1 cellular context compared by ENCODE assay signal in the genomic region with DNA sequence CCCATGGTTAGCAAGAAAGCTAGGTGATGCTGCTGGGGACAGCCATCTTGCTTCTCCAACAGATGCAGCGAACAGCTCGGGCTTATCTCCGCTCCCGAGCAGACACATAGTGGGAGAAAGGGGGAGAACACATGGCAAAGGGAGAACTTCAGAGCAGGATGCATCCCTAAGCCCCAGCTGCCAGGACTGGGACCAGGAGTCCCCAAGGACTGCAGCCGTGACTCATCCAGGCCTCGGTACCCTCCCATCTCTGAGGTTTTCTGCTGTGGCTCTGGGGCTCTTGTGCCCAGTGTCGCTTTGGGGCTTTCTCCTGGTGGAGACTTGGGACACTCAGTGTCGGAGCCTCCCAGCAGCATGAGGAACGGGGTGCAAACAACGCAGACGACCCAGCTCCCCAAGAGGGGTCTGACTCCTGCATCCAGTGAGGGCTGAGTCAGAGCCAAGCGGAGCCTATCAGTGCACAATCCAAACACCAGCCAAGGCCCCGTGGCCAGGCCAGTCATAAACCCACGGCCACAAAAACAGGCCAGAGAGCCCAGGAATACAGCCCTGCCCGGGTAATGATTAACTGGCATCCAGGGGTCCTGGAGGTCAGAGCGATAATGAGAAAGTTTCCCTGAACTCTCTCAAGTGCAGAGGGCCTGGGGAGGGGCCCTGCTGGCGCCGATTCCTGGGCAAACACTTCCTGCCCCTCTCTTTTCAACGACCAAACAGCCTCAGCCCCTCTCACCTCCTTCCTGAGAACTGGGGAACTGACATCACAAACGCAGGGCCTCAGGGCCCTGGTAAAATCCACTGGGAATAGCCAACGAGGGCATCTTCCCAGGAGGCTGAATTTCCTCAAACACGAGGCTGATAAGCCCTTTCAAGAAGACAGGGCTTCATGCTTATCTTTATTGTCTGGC.
A peak's percentile ranks its signal among the peaks of the same experiment; 100 is the strongest.
TF ChIP-seq lines count a peak whose summit lies in the region.

No MANE protein-coding gene starts in this region.

TF ChIP-seq in HepG2, 621 proteins besides CTCF, POLR2A, EP300 and RAD21 (continued from another document and continues in another):
- TF ChIP-seq, protein P1, sequence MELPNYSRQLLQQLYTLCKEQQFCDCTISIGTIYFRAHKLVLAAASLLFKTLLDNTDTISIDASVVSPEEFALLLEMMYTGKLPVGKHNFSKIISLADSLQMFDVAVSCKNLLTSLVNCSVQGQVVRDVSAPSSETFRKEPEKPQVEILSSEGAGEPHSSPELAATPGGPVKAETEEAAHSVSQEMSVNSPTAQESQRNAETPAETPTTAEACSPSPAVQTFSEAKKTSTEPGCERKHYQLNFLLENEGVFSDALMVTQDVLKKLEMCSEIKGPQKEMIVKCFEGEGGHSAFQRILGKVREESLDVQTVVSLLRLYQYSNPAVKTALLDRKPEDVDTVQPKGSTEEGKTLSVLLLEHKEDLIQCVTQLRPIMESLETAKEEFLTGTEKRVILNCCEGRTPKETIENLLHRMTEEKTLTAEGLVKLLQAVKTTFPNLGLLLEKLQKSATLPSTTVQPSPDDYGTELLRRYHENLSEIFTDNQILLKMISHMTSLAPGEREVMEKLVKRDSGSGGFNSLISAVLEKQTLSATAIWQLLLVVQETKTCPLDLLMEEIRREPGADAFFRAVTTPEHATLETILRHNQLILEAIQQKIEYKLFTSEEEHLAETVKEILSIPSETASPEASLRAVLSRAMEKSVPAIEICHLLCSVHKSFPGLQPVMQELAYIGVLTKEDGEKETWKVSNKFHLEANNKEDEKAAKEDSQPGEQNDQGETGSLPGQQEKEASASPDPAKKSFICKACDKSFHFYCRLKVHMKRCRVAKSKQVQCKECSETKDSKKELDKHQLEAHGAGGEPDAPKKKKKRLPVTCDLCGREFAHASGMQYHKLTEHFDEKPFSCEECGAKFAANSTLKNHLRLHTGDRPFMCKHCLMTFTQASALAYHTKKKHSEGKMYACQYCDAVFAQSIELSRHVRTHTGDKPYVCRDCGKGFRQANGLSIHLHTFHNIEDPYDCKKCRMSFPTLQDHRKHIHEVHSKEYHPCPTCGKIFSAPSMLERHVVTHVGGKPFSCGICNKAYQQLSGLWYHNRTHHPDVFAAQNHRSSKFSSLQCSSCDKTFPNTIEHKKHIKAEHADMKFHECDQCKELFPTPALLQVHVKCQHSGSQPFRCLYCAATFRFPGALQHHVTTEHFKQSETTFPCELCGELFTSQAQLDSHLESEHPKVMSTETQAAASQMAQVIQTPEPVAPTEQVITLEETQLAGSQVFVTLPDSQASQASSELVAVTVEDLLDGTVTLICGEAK (IDR thresholded peaks at IDR 0.05): no peak
- TF ChIP-seq, protein P1 (CRISPR knock-in tag; IDR thresholded peaks at IDR 0.05): no peak; the same call in 1 of the 2 replicates
- TF ChIP-seq ZNF263 (CRISPR knock-in tag; IDR thresholded peaks at IDR 0.05): 0 out of 2 replicates have a peak, but pooled peaks have one; percentile 14
- TF ChIP-seq ZNF383 (CRISPR knock-in tag; IDR thresholded peaks at IDR 0.05; ENCODE audit: borderline replicate concordance): no peak
- no peak; the same call in 1 of the 2 replicates for TF ChIP-seq FOXA3 (CRISPR knock-in tag; IDR thresholded peaks at IDR 0.05)
- TF ChIP-seq, protein P2, sequence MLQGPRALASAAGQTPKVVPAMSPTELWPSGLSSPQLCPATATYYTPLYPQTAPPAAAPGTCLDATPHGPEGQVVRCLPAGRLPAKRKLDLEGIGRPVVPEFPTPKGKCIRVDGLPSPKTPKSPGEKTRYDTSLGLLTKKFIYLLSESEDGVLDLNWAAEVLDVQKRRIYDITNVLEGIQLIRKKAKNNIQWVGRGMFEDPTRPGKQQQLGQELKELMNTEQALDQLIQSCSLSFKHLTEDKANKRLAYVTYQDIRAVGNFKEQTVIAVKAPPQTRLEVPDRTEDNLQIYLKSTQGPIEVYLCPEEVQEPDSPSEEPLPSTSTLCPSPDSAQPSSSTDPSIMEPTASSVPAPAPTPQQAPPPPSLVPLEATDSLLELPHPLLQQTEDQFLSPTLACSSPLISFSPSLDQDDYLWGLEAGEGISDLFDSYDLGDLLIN (CRISPR knock-in tag; IDR thresholded peaks at IDR 0.05; ENCODE audit: borderline replicate concordance): no peak
- no peak for TF ChIP-seq GATAD1 (CRISPR knock-in tag; IDR thresholded peaks at IDR 0.05)
- TF ChIP-seq, protein P3, sequence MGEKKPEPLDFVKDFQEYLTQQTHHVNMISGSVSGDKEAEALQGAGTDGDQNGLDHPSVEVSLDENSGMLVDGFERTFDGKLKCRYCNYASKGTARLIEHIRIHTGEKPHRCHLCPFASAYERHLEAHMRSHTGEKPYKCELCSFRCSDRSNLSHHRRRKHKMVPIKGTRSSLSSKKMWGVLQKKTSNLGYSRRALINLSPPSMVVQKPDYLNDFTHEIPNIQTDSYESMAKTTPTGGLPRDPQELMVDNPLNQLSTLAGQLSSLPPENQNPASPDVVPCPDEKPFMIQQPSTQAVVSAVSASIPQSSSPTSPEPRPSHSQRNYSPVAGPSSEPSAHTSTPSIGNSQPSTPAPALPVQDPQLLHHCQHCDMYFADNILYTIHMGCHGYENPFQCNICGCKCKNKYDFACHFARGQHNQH (CRISPR knock-in tag; IDR thresholded peaks at IDR 0.05): peak; percentile 37; the same call in 1 of the 2 replicates
- no peak for TF ChIP-seq ZNF709 (CRISPR knock-in tag; IDR thresholded peaks at IDR 0.05)
- no peak for TF ChIP-seq RBAK (CRISPR knock-in tag; IDR thresholded peaks at IDR 0.05)
- no peak for TF ChIP-seq ZFP41 (CRISPR knock-in tag; IDR thresholded peaks at IDR 0.05; ENCODE audit: borderline replicate concordance)
- TF ChIP-seq NKX3-1 (CRISPR knock-in tag; IDR thresholded peaks at IDR 0.05): no peak
- TF ChIP-seq BHLHE40 (IDR thresholded peaks at IDR 0.05; ENCODE audit: low read length): no peak
- TF ChIP-seq, protein P4, sequence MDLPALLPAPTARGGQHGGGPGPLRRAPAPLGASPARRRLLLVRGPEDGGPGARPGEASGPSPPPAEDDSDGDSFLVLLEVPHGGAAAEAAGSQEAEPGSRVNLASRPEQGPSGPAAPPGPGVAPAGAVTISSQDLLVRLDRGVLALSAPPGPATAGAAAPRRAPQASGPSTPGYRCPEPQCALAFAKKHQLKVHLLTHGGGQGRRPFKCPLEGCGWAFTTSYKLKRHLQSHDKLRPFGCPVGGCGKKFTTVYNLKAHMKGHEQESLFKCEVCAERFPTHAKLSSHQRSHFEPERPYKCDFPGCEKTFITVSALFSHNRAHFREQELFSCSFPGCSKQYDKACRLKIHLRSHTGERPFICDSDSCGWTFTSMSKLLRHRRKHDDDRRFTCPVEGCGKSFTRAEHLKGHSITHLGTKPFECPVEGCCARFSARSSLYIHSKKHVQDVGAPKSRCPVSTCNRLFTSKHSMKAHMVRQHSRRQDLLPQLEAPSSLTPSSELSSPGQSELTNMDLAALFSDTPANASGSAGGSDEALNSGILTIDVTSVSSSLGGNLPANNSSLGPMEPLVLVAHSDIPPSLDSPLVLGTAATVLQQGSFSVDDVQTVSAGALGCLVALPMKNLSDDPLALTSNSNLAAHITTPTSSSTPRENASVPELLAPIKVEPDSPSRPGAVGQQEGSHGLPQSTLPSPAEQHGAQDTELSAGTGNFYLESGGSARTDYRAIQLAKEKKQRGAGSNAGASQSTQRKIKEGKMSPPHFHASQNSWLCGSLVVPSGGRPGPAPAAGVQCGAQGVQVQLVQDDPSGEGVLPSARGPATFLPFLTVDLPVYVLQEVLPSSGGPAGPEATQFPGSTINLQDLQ (CRISPR knock-in tag; IDR thresholded peaks at IDR 0.05): no peak
- TF ChIP-seq ELF3 (CRISPR knock-in tag; IDR thresholded peaks at IDR 0.05): no peak; the same call in 1 of the 2 replicates
- TF ChIP-seq AGO2 (optimal IDR thresholded peaks at IDR 0.05; ENCODE audit: low read depth, low read length): no peak
- no peak for TF ChIP-seq ZNF552 (CRISPR knock-in tag; IDR thresholded peaks at IDR 0.05; ENCODE audit: borderline replicate concordance)
- TF ChIP-seq, protein P5, sequence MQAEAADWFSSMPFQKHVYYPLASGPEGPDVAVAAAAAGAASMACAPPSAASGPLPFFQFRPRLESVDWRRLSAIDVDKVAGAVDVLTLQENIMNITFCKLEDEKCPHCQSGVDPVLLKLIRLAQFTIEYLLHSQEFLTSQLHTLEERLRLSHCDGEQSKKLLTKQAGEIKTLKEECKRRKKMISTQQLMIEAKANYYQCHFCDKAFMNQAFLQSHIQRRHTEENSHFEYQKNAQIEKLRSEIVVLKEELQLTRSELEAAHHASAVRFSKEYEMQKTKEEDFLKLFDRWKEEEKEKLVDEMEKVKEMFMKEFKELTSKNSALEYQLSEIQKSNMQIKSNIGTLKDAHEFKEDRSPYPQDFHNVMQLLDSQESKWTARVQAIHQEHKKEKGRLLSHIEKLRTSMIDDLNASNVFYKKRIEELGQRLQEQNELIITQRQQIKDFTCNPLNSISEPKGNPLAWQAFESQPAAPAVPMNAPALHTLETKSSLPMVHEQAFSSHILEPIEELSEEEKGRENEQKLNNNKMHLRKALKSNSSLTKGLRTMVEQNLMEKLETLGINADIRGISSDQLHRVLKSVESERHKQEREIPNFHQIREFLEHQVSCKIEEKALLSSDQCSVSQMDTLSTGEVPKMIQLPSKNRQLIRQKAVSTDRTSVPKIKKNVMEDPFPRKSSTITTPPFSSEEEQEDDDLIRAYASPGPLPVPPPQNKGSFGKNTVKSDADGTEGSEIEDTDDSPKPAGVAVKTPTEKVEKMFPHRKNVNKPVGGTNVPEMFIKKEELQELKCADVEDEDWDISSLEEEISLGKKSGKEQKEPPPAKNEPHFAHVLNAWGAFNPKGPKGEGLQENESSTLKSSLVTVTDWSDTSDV (CRISPR knock-in tag; IDR thresholded peaks at IDR 0.05): peak; percentile 75; the same call in 1 of the 2 replicates
- TF ChIP-seq, protein P6, sequence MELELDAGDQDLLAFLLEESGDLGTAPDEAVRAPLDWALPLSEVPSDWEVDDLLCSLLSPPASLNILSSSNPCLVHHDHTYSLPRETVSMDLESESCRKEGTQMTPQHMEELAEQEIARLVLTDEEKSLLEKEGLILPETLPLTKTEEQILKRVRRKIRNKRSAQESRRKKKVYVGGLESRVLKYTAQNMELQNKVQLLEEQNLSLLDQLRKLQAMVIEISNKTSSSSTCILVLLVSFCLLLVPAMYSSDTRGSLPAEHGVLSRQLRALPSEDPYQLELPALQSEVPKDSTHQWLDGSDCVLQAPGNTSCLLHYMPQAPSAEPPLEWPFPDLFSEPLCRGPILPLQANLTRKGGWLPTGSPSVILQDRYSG (CRISPR knock-in tag; IDR thresholded peaks at IDR 0.05): no peak
- no peak for TF ChIP-seq ZSCAN21 (CRISPR knock-in tag; IDR thresholded peaks at IDR 0.05; ENCODE audit: borderline replicate concordance)
- no peak for TF ChIP-seq NFKBIZ (CRISPR knock-in tag; IDR thresholded peaks at IDR 0.05)
- no peak for TF ChIP-seq KLF15 (CRISPR knock-in tag; IDR thresholded peaks at IDR 0.05; ENCODE audit: borderline replicate concordance)
- no peak for TF ChIP-seq NFATC3 (CRISPR knock-in tag; IDR thresholded peaks at IDR 0.05)
- TF ChIP-seq, protein P7, sequence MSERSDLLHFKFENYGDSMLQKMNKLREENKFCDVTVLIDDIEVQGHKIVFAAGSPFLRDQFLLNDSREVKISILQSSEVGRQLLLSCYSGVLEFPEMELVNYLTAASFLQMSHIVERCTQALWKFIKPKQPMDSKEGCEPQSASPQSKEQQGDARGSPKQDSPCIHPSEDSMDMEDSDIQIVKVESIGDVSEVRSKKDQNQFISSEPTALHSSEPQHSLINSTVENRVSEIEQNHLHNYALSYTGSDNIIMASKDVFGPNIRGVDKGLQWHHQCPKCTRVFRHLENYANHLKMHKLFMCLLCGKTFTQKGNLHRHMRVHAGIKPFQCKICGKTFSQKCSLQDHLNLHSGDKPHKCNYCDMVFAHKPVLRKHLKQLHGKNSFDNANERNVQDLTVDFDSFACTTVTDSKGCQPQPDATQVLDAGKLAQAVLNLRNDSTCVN (CRISPR knock-in tag; IDR thresholded peaks at IDR 0.05; ENCODE audit: borderline replicate concordance): no peak
- TF ChIP-seq KDM2A (CRISPR knock-in tag; IDR thresholded peaks at IDR 0.05; ENCODE audit: borderline replicate concordance, low read depth): peak; percentile 29; the same call in 1 of the 2 replicates
- TF ChIP-seq ZNF207 (IDR thresholded peaks at IDR 0.05; ENCODE audit: borderline replicate concordance): no peak
- TF ChIP-seq MBD4 (IDR thresholded peaks at IDR 0.05; ENCODE audit: borderline replicate concordance, low read length): no peak
- no peak for TF ChIP-seq NFIB (CRISPR knock-in tag; IDR thresholded peaks at IDR 0.05; ENCODE audit: borderline replicate concordance)
- TF ChIP-seq ZNF775 (CRISPR knock-in tag; IDR thresholded peaks at IDR 0.05; ENCODE audit: borderline replicate concordance): no peak
- no peak for TF ChIP-seq ATF1 (CRISPR knock-in tag; IDR thresholded peaks at IDR 0.05)
- no peak for TF ChIP-seq TEAD2 (CRISPR knock-in tag; IDR thresholded peaks at IDR 0.05)
- TF ChIP-seq FLYWCH1 (CRISPR knock-in tag; IDR thresholded peaks at IDR 0.05): no peak
- no peak for TF ChIP-seq ZNF782 (CRISPR knock-in tag; IDR thresholded peaks at IDR 0.05; ENCODE audit: borderline replicate concordance)
- TF ChIP-seq NR1H2 (CRISPR knock-in tag; IDR thresholded peaks at IDR 0.05; ENCODE audit: borderline replicate concordance, low read depth): no peak
- peak; percentile 11; the same call in 1 of the 2 replicates for TF ChIP-seq NFYB (CRISPR knock-in tag; IDR thresholded peaks at IDR 0.05)
- no peak for TF ChIP-seq ZNF572 (CRISPR knock-in tag; IDR thresholded peaks at IDR 0.05)
- no peak for TF ChIP-seq ZNF205 (CRISPR knock-in tag; IDR thresholded peaks at IDR 0.05)
